In genomic region chr17:42659932-42660274, GRCh38 we compare ENCODE assay signal across 8 cellular contexts. TPM values are rescaled to one million over a fixed set of nuclear protein-coding genes. Genes with fewer than 3 reads are reported as not detected.
DNase-seq lines count a peak whose midpoint lies in the region; ATAC-seq and TF ChIP-seq lines count a peak whose summit lies in the region.
"Not testable (repeated sequence)": the region's sequence is repeated elsewhere in the genome, so short reads cannot be mapped to it uniquely, and the experiment has no call there.

No MANE protein-coding gene starts in this region.

- intact Hi-C loops in CD4-positive, alpha-beta T cell (cut with DNase I, micrococcal nuclease); left lung (cut with DNase I); thyroid gland (cut with DNase I): not testable (repeated sequence)
- intact Hi-C loops in activated CD4-positive, alpha-beta T cell treated with anti-CD3 and anti-CD28 coated beads for 36 hours (cut with DNase I, micrococcal nuclease): loop anchor here in 1 of 2 experiments (1.0 kb wide), 2 partner anchors 17 to 51 kb away; partner anchors contain the start of genes RETREG3 and TUBG1
- intact Hi-C loops in ovary (cut with DNase I): loop anchor here in 1 of 4 donors (10.0 kb wide), 1 partner anchor 55 kb away; the partner anchor contains the start of genes RETREG3 and TUBG1

- not testable (repeated sequence) for H3K27me3 ChIP-seq in CD4-positive, alpha-beta T cell (ENCODE audit: control insufficient read depth, insufficient read depth, low read length); Karpas-422 (ENCODE audit: low read length); left lung; ovary; thyroid gland

- not testable (repeated sequence) for ATAC-seq in CD4-positive, alpha-beta T cell (ENCODE audit: poor library complexity); activated CD4-positive, alpha-beta T cell treated with anti-CD3 and anti-CD28 coated beads for 36 hours
- ATAC-seq in left lung: peak; percentile 12

- peaks cover 12% of the 10 kb centered on the region for H3K36me3 Mint-ChIP-seq in CD4-positive, alpha-beta T cell (ENCODE audit: low read depth)
- not testable (repeated sequence) for H3K36me3 Mint-ChIP-seq in activated CD4-positive, alpha-beta T cell treated with anti-CD3 and anti-CD28 coated beads for 36 hours (ENCODE audit: low read depth)
- peaks cover 23% of the 10 kb centered on the region for H3K36me3 Mint-ChIP-seq in brain

- not testable (repeated sequence) for H3K36me3 ChIP-seq in Karpas-422 (ENCODE audit: insufficient read depth, low read length); left lung; ovary
- H3K36me3 ChIP-seq in thyroid gland: peaks cover 0 to 11% of the 10 kb centered on the region in 2 donors

- H3K27ac Mint-ChIP-seq in CD4-positive, alpha-beta T cell; activated CD4-positive, alpha-beta T cell treated with anti-CD3 and anti-CD28 coated beads for 36 hours: not testable (repeated sequence)
- peak overlapping the region; percentile 2 to 96 (median 93) for H3K27ac Mint-ChIP-seq in brain

- CTCF ChIA-PET in CD4-positive, alpha-beta T cell (lab: Charles Lee): not testable (repeated sequence)
- CTCF ChIA-PET in activated CD4-positive, alpha-beta T cell treated with anti-CD3 and anti-CD28 coated beads for 36 hours (lab: Charles Lee): interaction anchor here (0.9 to 1.7 kb wide), 2 partner anchors 19 to 82 kb away, joined by 4 to 8 read pairs; partner anchors contain the start of gene PSMC3IP

- H3K27me3 Mint-ChIP-seq in CD4-positive, alpha-beta T cell; activated CD4-positive, alpha-beta T cell treated with anti-CD3 and anti-CD28 coated beads for 36 hours; brain: not testable (repeated sequence)

- peak overlapping the region; percentile 95 for H3K4me3 ChIP-seq in Karpas-422 (ENCODE audit: low read length)
- peak overlapping the region; percentile 75 for H3K4me3 ChIP-seq in fibroblast of pulmonary artery (replicated peaks; ENCODE audit: low read depth, low read length)
- peak overlapping the region; percentile 70 to 85 for H3K4me3 ChIP-seq in left lung
- peak overlapping the region; percentile 60 for H3K4me3 ChIP-seq in ovary
- H3K4me3 ChIP-seq in thyroid gland (replicated peaks in 1 of 3): peak overlapping the region in 1 of 3 donors; percentile 62

- H3K4me2 ChIP-seq in Karpas-422 (ENCODE audit: low read depth, low read length, poor library complexity, severe bottlenecking): peak overlapping the region; percentile 98

- H3K9me2 ChIP-seq in Karpas-422 (replicated peaks; ENCODE audit: insufficient read depth, low read length): not testable (repeated sequence)

- H2AFZ ChIP-seq in Karpas-422 (ENCODE audit: low read length): not testable (repeated sequence)

- WGBS in ovary, 3 donors: 20 to 96% (median 28%) methylated on average over 1 to 11 of the region's 14 CpGs
- WGBS in thyroid gland, 2 donors: 60% methylated on average over 2 of the region's 14 CpGs; no CpG with 5 or more reads in 1 of the 2 donors

- peak overlapping the region; percentile 87; the same call in 1 of the 2 replicates for H3K9ac ChIP-seq in Karpas-422 (ENCODE audit: low read length)

- not testable (repeated sequence) for H3K27ac ChIP-seq in CD4-positive, alpha-beta T cell (ENCODE audit: low read depth, low read length); Karpas-422 (ENCODE audit: low read length); left lung
- H3K27ac ChIP-seq in ovary (peak overlapping the region; percentile 64 to 78), thyroid gland (peak overlapping the region in 2 of 3 donors; percentile 77 to 80)

- POLR2A ChIA-PET in CD4-positive, alpha-beta T cell (lab: Charles Lee): interaction anchor here (1.0 to 2.5 kb wide), 3 partner anchors 9 to 51 kb away, joined by 3 to 9 read pairs (median 5); partner anchors contain the start of genes PLEKHH3, RETREG3 and TUBG1
- POLR2A ChIA-PET in activated CD4-positive, alpha-beta T cell treated with anti-CD3 and anti-CD28 coated beads for 36 hours (lab: Charles Lee): not testable (repeated sequence)

- peaks cover 21% of the 10 kb centered on the region for H3K4me1 ChIP-seq in Karpas-422 (ENCODE audit: low read length)
- peaks cover 0 to 14% of the 10 kb centered on the region in 2 donors for H3K4me1 ChIP-seq in left lung
- H3K4me1 ChIP-seq in ovary (ENCODE audit: insufficient read depth); thyroid gland: not testable (repeated sequence)

- not testable (repeated sequence) for TF ChIP-seq POLR2A in ovary (IDR thresholded peaks at IDR 0.05); thyroid gland (IDR thresholded peaks at IDR 0.05)

- not testable (repeated sequence) for H3K9me3 Mint-ChIP-seq in CD4-positive, alpha-beta T cell; activated CD4-positive, alpha-beta T cell treated with anti-CD3 and anti-CD28 coated beads for 36 hours (ENCODE audit: low read depth); brain

- TF ChIP-seq EP300 in ovary (IDR thresholded peaks at IDR 0.05): not testable (repeated sequence)

- not testable (repeated sequence) for DNase-seq in CD4-positive, alpha-beta T cell; Karpas-422; activated CD4-positive, alpha-beta T cell treated with anti-CD3 and anti-CD28 coated beads for 36 hours; fibroblast of pulmonary artery (ENCODE audit: low read depth); left lung; ovary; thyroid gland

- H3K79me2 ChIP-seq in Karpas-422 (ENCODE audit: low read length): not testable (repeated sequence)

- H3K9me3 ChIP-seq in CD4-positive, alpha-beta T cell (ENCODE audit: control insufficient read depth, low read length); Karpas-422 (ENCODE audit: low read length); left lung; ovary; thyroid gland: not testable (repeated sequence)

- H3K4me3 Mint-ChIP-seq in CD4-positive, alpha-beta T cell: peak overlapping the region; percentile 62
- peak overlapping the region; percentile 86 for H3K4me3 Mint-ChIP-seq in activated CD4-positive, alpha-beta T cell treated with anti-CD3 and anti-CD28 coated beads for 36 hours
- H3K4me3 Mint-ChIP-seq in brain: peak overlapping the region; percentile 88 to 94 (median 91)

- H4K20me1 ChIP-seq in Karpas-422 (ENCODE audit: insufficient read depth, low read depth, low read length): not testable (repeated sequence)

- peaks cover 21% of the 10 kb centered on the region for H3K4me1 Mint-ChIP-seq in CD4-positive, alpha-beta T cell (ENCODE audit: low read depth)
- H3K4me1 Mint-ChIP-seq in activated CD4-positive, alpha-beta T cell treated with anti-CD3 and anti-CD28 coated beads for 36 hours: peaks cover 26% of the 10 kb centered on the region
- H3K4me1 Mint-ChIP-seq in brain: peaks cover 24% of the 10 kb centered on the region

- TF ChIP-seq CTCF in CD4-positive, alpha-beta T cell (IDR thresholded peaks at IDR 0.05); brain (conservative IDR thresholded peaks at IDR 0.05); fibroblast of pulmonary artery (IDR thresholded peaks at IDR 0.05; ENCODE audit: low read length, missing control alignments); left lung (IDR thresholded peaks at IDR 0.05); ovary (IDR thresholded peaks at IDR 0.05); thyroid gland (IDR thresholded peaks at IDR 0.05): not testable (repeated sequence)

RNA-seq across cellular contexts. Expression of gene TUBG2, which starts 0.8 kb away (rescaled TPM):
- 1 to 10 TPM; 9.0 to 9.7 TPM for total RNA-seq in CD4-positive, alpha-beta T cell
- total RNA-seq in Karpas-422 (2014; rRNA removed; shearing (Covaris generic); ENCODE audit: low replicate concordance): 15.3 and 17.5 TPM in 2 replicates
- 1 to 10 TPM; 9.0 to 9.2 TPM for total RNA-seq in activated CD4-positive, alpha-beta T cell treated with anti-CD3 and anti-CD28 coated beads for 36 hours
- polyA plus RNA-seq in brain (ENCODE audit: insufficient read depth, low read depth, low replicate concordance) (65.3 TPM), ovary (10 to 100 TPM; 20.9 to 21.5 TPM)
- total RNA-seq in left lung (10 to 100 TPM; 13.1 to 19.5 TPM), ovary (10 to 100 TPM; 19.4 to 30.0 (median 23.2) TPM), thyroid gland (10 to 100 TPM; 20.4 to 38.7 (median 24.4) TPM)

RNA-seq across cellular contexts. Expression of gene PLEKHH3, which starts 16.9 kb away (rescaled TPM):
- total RNA-seq in CD4-positive, alpha-beta T cell: 1 to 10 TPM in 1 of 2 experiments, under 1 TPM in 1; 0.60 to 1.1 TPM
- total RNA-seq in Karpas-422 (2014; rRNA removed; shearing (Covaris generic); ENCODE audit: low replicate concordance): 6.7 and 7.0 TPM in 2 replicates
- total RNA-seq in activated CD4-positive, alpha-beta T cell treated with anti-CD3 and anti-CD28 coated beads for 36 hours: under 1 TPM; 0.73 to 0.97 TPM
- polyA plus RNA-seq in brain (ENCODE audit: insufficient read depth, low read depth, low replicate concordance): 38.5 TPM
- 10 to 100 TPM; 22.5 to 34.2 TPM for total RNA-seq in left lung
- 10 to 100 TPM; 23.6 to 81.6 (median 58.4) TPM for total RNA-seq in ovary
- 10 to 100 TPM in 1 of 2 donors, 1 to 10 TPM in 1; 2.1 to 30.9 TPM for polyA plus RNA-seq in ovary
- total RNA-seq in thyroid gland: 10 to 100 TPM; 22.0 to 30.4 (median 26.4) TPM

RNA-seq across cellular contexts. Expression of gene CCR10, which starts 21.7 kb away (rescaled TPM):
- 1 to 10 TPM; 1.5 to 2.4 TPM for total RNA-seq in CD4-positive, alpha-beta T cell
- total RNA-seq in Karpas-422 (2014; rRNA removed; shearing (Covaris generic); ENCODE audit: low replicate concordance): 0.22 TPM in 1 of 2 replicates, not detected in the other
- total RNA-seq in activated CD4-positive, alpha-beta T cell treated with anti-CD3 and anti-CD28 coated beads for 36 hours: under 1 TPM; 0.18 to 0.37 TPM
- polyA plus RNA-seq in brain (ENCODE audit: insufficient read depth, low read depth, low replicate concordance): 3.1 TPM
- 1 to 10 TPM in 1 of 2 donors, under 1 TPM in 1; 0.55 to 1.2 TPM for total RNA-seq in left lung
- total RNA-seq in ovary: 1 to 10 TPM; 1.5 to 6.8 (median 3.7) TPM
- 1 to 10 TPM in 1 of 2 donors, under 1 TPM in 1; 0.15 to 2.7 TPM for polyA plus RNA-seq in ovary
- total RNA-seq in thyroid gland: 1 to 10 TPM; 2.0 to 3.6 (median 2.6) TPM

RNA-seq across cellular contexts. Expression of gene CNTNAP1, which starts 22.4 kb away (rescaled TPM):
- 1 to 10 TPM; 4.4 to 4.5 TPM for total RNA-seq in CD4-positive, alpha-beta T cell
- 0.19 and 0.65 TPM in 2 replicates for total RNA-seq in Karpas-422 (2014; rRNA removed; shearing (Covaris generic); ENCODE audit: low replicate concordance)
- 1 to 10 TPM; 1.2 to 1.4 TPM for total RNA-seq in activated CD4-positive, alpha-beta T cell treated with anti-CD3 and anti-CD28 coated beads for 36 hours
- polyA plus RNA-seq in brain (ENCODE audit: insufficient read depth, low read depth, low replicate concordance) (20.0 TPM), ovary (1 to 10 TPM; 7.0 to 7.5 TPM)
- total RNA-seq in left lung (10 to 100 TPM; 11.7 to 15.1 TPM), ovary (10 to 100 TPM in 5 of 7 donors, 1 to 10 TPM in 2; 3.7 to 41.4 (median 15.5) TPM), thyroid gland (1 to 10 TPM; 2.3 to 4.2 (median 2.5) TPM)

RNA-seq across cellular contexts. Expression of gene TUBG1, which starts 50.4 kb away (rescaled TPM):
- total RNA-seq in CD4-positive, alpha-beta T cell: 1 to 10 TPM; 7.3 to 8.5 TPM
- total RNA-seq in Karpas-422 (2014; rRNA removed; shearing (Covaris generic); ENCODE audit: low replicate concordance): 27.4 and 47.6 TPM in 2 replicates
- 100 to 1,000 TPM in 1 of 2 experiments, 10 to 100 TPM in 1; 76.1 to 102 TPM for total RNA-seq in activated CD4-positive, alpha-beta T cell treated with anti-CD3 and anti-CD28 coated beads for 36 hours
- polyA plus RNA-seq in brain (ENCODE audit: insufficient read depth, low read depth, low replicate concordance): 207 TPM
- total RNA-seq in left lung: 10 to 100 TPM; 42.6 to 63.2 TPM
- 10 to 100 TPM; 12.8 to 41.2 (median 25.6) TPM for total RNA-seq in ovary
- 10 to 100 TPM; 11.3 to 14.3 TPM for polyA plus RNA-seq in ovary
- total RNA-seq in thyroid gland: 10 to 100 TPM; 17.1 to 45.6 (median 31.7) TPM
